ENCODE assay signal across 3 cellular contexts in the genomic region with DNA sequence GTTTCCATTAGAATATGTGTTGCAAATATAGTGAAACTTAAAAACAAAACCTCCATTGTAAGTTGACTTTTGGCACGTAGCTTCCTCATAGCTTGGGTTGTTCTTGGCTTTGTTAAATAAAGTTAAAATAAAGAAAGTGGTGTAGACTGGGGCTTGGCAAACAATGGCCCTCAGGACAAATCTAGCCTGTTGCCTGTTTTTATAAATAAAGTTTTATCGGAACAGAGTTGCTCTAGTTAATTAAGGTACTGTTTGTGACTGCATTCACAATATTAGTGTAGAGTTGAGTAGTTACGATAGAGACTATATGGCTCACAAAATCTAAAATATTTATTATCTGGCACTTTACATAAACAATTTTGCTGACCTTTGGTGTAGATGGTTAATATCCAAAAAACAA.
TF ChIP-seq lines count a peak whose summit lies in the region.

No MANE protein-coding gene starts in this region.

TF ChIP-seq in HEK293, 187 proteins besides CTCF, POLR2A, EP300 and RAD21 (continued from another document):
- TF ChIP-seq ZNF362 (tag by site-specific recombination; IDR thresholded peaks at IDR 0.05) = peak; percentile 57; the same call in 1 of the 2 replicates
- no peak for TF ChIP-seq OVOL3 (tag by site-specific recombination; IDR thresholded peaks at IDR 0.05)
- no peak for TF ChIP-seq ZNF324 (tag by site-specific recombination; IDR thresholded peaks at IDR 0.05)
- no peak for TF ChIP-seq ZNF155 (tag by site-specific recombination; IDR thresholded peaks at IDR 0.05)
- TF ChIP-seq ZNF747 (tag by site-specific recombination; IDR thresholded peaks at IDR 0.05) = no peak

TF ChIP-seq in K562, 482 proteins besides CTCF, POLR2A, EP300 and RAD21:
- peak; percentile 95 for TF ChIP-seq ZBTB40 (IDR thresholded peaks at IDR 0.05)
- TF ChIP-seq ZBTB40 (CRISPR knock-in tag; IDR thresholded peaks at IDR 0.05) = peak; percentile 84
- no peak for TF ChIP-seq STAT6 (CRISPR knock-in tag; IDR thresholded peaks at IDR 0.05)
- TF ChIP-seq HDGF (IDR thresholded peaks at IDR 0.05) = no peak
- TF ChIP-seq ZFX (CRISPR knock-in tag; IDR thresholded peaks at IDR 0.05) = no peak
TF ChIP-seq in K562: peak in this region for 1.

TF ChIP-seq in WTC11, 78 proteins besides CTCF, POLR2A, EP300 and RAD21:
- no peak for TF ChIP-seq STAT6 (CRISPR knock-in tag; conservative IDR thresholded peaks at IDR 0.05; ENCODE audit: low read depth)
- TF ChIP-seq, protein P1, sequence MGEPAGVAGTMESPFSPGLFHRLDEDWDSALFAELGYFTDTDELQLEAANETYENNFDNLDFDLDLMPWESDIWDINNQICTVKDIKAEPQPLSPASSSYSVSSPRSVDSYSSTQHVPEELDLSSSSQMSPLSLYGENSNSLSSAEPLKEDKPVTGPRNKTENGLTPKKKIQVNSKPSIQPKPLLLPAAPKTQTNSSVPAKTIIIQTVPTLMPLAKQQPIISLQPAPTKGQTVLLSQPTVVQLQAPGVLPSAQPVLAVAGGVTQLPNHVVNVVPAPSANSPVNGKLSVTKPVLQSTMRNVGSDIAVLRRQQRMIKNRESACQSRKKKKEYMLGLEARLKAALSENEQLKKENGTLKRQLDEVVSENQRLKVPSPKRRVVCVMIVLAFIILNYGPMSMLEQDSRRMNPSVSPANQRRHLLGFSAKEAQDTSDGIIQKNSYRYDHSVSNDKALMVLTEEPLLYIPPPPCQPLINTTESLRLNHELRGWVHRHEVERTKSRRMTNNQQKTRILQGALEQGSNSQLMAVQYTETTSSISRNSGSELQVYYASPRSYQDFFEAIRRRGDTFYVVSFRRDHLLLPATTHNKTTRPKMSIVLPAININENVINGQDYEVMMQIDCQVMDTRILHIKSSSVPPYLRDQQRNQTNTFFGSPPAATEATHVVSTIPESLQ (CRISPR knock-in tag; IDR thresholded peaks at IDR 0.05) = no peak
- no peak for TF ChIP-seq MYBL2 (CRISPR knock-in tag; IDR thresholded peaks at IDR 0.05)
- TF ChIP-seq GABPB1 (CRISPR knock-in tag; IDR thresholded peaks at IDR 0.05) = no peak
- no peak for TF ChIP-seq RELA (CRISPR knock-in tag; IDR thresholded peaks at IDR 0.05; ENCODE audit: borderline replicate concordance)
- TF ChIP-seq, protein P2, sequence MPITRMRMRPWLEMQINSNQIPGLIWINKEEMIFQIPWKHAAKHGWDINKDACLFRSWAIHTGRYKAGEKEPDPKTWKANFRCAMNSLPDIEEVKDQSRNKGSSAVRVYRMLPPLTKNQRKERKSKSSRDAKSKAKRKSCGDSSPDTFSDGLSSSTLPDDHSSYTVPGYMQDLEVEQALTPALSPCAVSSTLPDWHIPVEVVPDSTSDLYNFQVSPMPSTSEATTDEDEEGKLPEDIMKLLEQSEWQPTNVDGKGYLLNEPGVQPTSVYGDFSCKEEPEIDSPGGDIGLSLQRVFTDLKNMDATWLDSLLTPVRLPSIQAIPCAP (CRISPR knock-in tag; IDR thresholded peaks at IDR 0.05) = no peak
- TF ChIP-seq, protein P3, sequence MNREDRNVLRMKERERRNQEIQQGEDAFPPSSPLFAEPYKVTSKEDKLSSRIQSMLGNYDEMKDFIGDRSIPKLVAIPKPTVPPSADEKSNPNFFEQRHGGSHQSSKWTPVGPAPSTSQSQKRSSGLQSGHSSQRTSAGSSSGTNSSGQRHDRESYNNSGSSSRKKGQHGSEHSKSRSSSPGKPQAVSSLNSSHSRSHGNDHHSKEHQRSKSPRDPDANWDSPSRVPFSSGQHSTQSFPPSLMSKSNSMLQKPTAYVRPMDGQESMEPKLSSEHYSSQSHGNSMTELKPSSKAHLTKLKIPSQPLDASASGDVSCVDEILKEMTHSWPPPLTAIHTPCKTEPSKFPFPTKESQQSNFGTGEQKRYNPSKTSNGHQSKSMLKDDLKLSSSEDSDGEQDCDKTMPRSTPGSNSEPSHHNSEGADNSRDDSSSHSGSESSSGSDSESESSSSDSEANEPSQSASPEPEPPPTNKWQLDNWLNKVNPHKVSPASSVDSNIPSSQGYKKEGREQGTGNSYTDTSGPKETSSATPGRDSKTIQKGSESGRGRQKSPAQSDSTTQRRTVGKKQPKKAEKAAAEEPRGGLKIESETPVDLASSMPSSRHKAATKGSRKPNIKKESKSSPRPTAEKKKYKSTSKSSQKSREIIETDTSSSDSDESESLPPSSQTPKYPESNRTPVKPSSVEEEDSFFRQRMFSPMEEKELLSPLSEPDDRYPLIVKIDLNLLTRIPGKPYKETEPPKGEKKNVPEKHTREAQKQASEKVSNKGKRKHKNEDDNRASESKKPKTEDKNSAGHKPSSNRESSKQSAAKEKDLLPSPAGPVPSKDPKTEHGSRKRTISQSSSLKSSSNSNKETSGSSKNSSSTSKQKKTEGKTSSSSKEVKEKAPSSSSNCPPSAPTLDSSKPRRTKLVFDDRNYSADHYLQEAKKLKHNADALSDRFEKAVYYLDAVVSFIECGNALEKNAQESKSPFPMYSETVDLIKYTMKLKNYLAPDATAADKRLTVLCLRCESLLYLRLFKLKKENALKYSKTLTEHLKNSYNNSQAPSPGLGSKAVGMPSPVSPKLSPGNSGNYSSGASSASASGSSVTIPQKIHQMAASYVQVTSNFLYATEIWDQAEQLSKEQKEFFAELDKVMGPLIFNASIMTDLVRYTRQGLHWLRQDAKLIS (CRISPR knock-in tag; IDR thresholded peaks at IDR 0.05; ENCODE audit: borderline replicate concordance) = no peak
- TF ChIP-seq TCF7 (CRISPR knock-in tag; IDR thresholded peaks at IDR 0.05; ENCODE audit: low read depth) = no peak
- no peak for TF ChIP-seq HMGXB4 (CRISPR knock-in tag; IDR thresholded peaks at IDR 0.05)
- no peak for TF ChIP-seq ZNF396 (CRISPR knock-in tag; IDR thresholded peaks at IDR 0.05; ENCODE audit: borderline replicate concordance)
- TF ChIP-seq ZNF317 (CRISPR knock-in tag; IDR thresholded peaks at IDR 0.05; ENCODE audit: borderline replicate concordance, low read depth) = no peak
- no peak for TF ChIP-seq KAT7 (CRISPR knock-in tag; IDR thresholded peaks at IDR 0.05; ENCODE audit: borderline replicate concordance)
- no peak for TF ChIP-seq ZSCAN18 (CRISPR knock-in tag; IDR thresholded peaks at IDR 0.05)
- TF ChIP-seq ZNF425 (CRISPR knock-in tag; conservative IDR thresholded peaks at IDR 0.05) = no peak
- no peak for TF ChIP-seq JAZF1 (CRISPR knock-in tag; IDR thresholded peaks at IDR 0.05)
- TF ChIP-seq, protein P4, sequence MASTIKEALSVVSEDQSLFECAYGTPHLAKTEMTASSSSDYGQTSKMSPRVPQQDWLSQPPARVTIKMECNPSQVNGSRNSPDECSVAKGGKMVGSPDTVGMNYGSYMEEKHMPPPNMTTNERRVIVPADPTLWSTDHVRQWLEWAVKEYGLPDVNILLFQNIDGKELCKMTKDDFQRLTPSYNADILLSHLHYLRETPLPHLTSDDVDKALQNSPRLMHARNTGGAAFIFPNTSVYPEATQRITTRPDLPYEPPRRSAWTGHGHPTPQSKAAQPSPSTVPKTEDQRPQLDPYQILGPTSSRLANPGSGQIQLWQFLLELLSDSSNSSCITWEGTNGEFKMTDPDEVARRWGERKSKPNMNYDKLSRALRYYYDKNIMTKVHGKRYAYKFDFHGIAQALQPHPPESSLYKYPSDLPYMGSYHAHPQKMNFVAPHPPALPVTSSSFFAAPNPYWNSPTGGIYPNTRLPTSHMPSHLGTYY (CRISPR knock-in tag; IDR thresholded peaks at IDR 0.05) = no peak
- TF ChIP-seq RORB (CRISPR knock-in tag; IDR thresholded peaks at IDR 0.05) = no peak
- no peak for TF ChIP-seq SMAD3 (CRISPR knock-in tag; IDR thresholded peaks at IDR 0.05; ENCODE audit: borderline replicate concordance)
- no peak for TF ChIP-seq CREM (CRISPR knock-in tag; IDR thresholded peaks at IDR 0.05)
- TF ChIP-seq, protein P5, sequence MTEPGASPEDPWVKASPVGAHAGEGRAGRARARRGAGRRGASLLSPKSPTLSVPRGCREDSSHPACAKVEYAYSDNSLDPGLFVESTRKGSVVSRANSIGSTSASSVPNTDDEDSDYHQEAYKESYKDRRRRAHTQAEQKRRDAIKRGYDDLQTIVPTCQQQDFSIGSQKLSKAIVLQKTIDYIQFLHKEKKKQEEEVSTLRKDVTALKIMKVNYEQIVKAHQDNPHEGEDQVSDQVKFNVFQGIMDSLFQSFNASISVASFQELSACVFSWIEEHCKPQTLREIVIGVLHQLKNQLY (CRISPR knock-in tag; IDR thresholded peaks at IDR 0.05) = no peak
